ENCODE assay signal across 18 cellular contexts in the genomic region with DNA sequence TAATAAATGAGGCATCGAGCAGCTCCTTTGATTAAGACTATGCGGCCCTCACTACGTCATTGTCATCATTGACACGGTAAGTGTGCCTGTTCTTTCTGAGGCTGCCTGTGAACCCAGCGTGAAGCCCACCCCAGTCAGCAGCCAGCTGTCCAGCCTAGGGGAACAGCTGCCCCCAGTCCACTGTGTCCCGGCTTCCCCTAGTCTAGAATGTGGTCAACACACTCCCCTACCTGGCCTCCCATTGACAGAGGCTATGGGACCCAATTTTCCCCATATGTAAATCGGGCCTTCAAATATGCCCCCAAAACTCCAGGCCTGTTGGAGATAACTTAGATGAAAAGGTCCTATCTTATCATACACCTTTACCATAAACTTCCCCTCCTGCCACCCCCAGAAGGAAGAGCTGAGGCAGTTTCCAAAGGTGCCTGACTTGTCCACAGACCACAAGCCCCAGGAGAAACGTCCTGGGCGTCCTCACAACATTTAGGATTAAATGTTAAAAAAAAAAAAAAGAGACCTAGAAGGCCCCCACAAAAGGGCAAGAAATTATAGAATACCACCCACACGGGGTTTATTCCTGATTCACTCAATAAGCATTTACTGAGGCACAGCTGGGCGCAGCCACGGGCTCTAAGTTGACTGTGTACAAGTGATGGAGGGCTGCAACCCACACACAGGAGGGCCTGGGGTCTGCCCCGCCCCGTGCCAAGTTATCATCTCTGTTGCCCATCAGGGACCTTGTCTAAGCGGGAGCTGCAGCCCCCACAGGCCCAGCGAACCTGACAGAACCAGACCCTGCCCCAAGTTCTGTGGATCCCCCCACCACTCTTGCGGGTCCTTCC.
DNase-seq lines count a peak whose midpoint lies in the region; ATAC-seq and TF ChIP-seq lines count a peak whose summit lies in the region.
"Had no signal": no experiment of that assay in that cellular context is flagged by ENCODE, and none has a peak within 500 bp of the region (broad histone marks: within the 10 kb centered on the region; RNA-seq: fewer than 3 reads in every experiment).

No MANE protein-coding gene starts in this region.

- H3K36me3 ChIP-seq in SJCRH30 (no peaks in the 10 kb centered on the region), suprapubic skin (no peaks in the 10 kb centered on the region), MG63 (no peaks in the 10 kb centered on the region)
- H3K36me3 ChIP-seq in CD4-positive, alpha-beta memory T cell (ENCODE audit: insufficient read depth, low read length) = no peaks in the 10 kb centered on the region
- H3K36me3 ChIP-seq: SJSA1 had no signal

- peak overlapping the region; percentile 24; the same call in 1 of the 2 replicates for H3K27ac ChIP-seq in SJCRH30
- H3K27ac ChIP-seq in suprapubic skin = no peak overlapping the region
- H3K27ac ChIP-seq in CD4-positive, alpha-beta memory T cell (ENCODE audit: low read depth, low read length) = no peak overlapping the region
- H3K27ac ChIP-seq: KMS-11, SJSA1 had no signal

- H3K4me3 Mint-ChIP-seq in activated naive CD4-positive, alpha-beta T cell treated with anti-CD3 and anti-CD28 coated beads, Interleukin-2, amount 10 ng/mL, durations not matched to agents 7 days and 5 days = no peak overlapping the region
- peak overlapping the region in 1 of 8 donors; percentile 64 for H3K4me3 Mint-ChIP-seq in naive B cell
- peak overlapping the region in 2 of 8 donors; percentile 20 to 22 for H3K4me3 Mint-ChIP-seq in CD4-positive, alpha-beta memory T cell
- H3K4me3 Mint-ChIP-seq: activated T-helper 17 cell treated with anti-CD3 and anti-CD28 coated beads, Interleukin-2, amount 50 U/mL, for 72 hours had no signal

- H3K4me3 ChIP-seq in SJCRH30 (peak overlapping the region; percentile 38), suprapubic skin (no peak overlapping the region), MG63 (no peak overlapping the region)
- H3K4me3 ChIP-seq in CD4-positive, alpha-beta memory T cell (ENCODE audit: low read length in 2 of 2) = no peak overlapping the region
- H3K4me3 ChIP-seq: SJSA1 had no signal

- no peak for TF ChIP-seq CTCF in suprapubic skin (IDR thresholded peaks at IDR 0.05)

- intact Hi-C loops in CD4-positive, alpha-beta memory T cell (cut with micrococcal nuclease) = no loop called here

- H3K9me3 Mint-ChIP-seq in activated naive CD4-positive, alpha-beta T cell treated with anti-CD3 and anti-CD28 coated beads, Interleukin-2, amount 10 ng/mL, durations not matched to agents 7 days and 5 days = no peaks in the 10 kb centered on the region
- H3K9me3 Mint-ChIP-seq in naive B cell = no peaks in the 10 kb centered on the region
- peaks cover 0 to 2% (median 0%) of the 10 kb centered on the region in 8 donors for H3K9me3 Mint-ChIP-seq in CD4-positive, alpha-beta memory T cell
- H3K9me3 Mint-ChIP-seq: activated CD4-positive, alpha-beta T cell treated with anti-CD3 and anti-CD28 coated beads, Interleukin-2, amount 10 ng/mL, durations not matched to agents 24 days and 14 days; activated T-helper 17 cell treated with anti-CD3 and anti-CD28 coated beads, Interleukin-2, amount 50 U/mL, for 72 hours; H9; nephron progenitor cell had no signal

- no peak for ATAC-seq in naive B cell (ENCODE audit: low read depth in 2 of 2)
- ATAC-seq: activated T-helper 17 cell treated with anti-CD3 and anti-CD28 coated beads, Interleukin-2, amount 50 U/mL, for 72 hours; PC-3 had no signal

- no peak for TF ChIP-seq EP300 in suprapubic skin (IDR thresholded peaks at IDR 0.05)

- peaks cover 10% of the 10 kb centered on the region for H3K4me1 ChIP-seq in SJCRH30
- H3K4me1 ChIP-seq in suprapubic skin = no peaks in the 10 kb centered on the region
- H3K4me1 ChIP-seq in CD4-positive, alpha-beta memory T cell (ENCODE audit: insufficient read depth, low read length) = peaks cover 42% of the 10 kb centered on the region

- WGBS in suprapubic skin = 88% methylated on average over 17 of the region's 17 CpGs

- TF ChIP-seq POLR2A in suprapubic skin (IDR thresholded peaks at IDR 0.05) = no peak

- H3K9me3 ChIP-seq in SJCRH30 (replicated peaks) (no peaks in the 10 kb centered on the region), suprapubic skin (no peaks in the 10 kb centered on the region), MG63 (no peaks in the 10 kb centered on the region)
- no peaks in the 10 kb centered on the region for H3K9me3 ChIP-seq in CD4-positive, alpha-beta memory T cell (ENCODE audit: control insufficient read depth in 1 of 2, low read length in 2 of 2)
- H3K9me3 ChIP-seq: SJSA1 had no signal

- peaks cover 44% of the 10 kb centered on the region for H3K4me1 Mint-ChIP-seq in activated naive CD4-positive, alpha-beta T cell treated with anti-CD3 and anti-CD28 coated beads, Interleukin-2, amount 10 ng/mL, durations not matched to agents 7 days and 5 days
- H3K4me1 Mint-ChIP-seq in naive B cell = peaks cover 30 to 63% (median 43%) of the 10 kb centered on the region in 3 donors
- H3K4me1 Mint-ChIP-seq in CD4-positive, alpha-beta memory T cell = peaks cover 23 to 46% (median 35%) of the 10 kb centered on the region in 4 donors

- peaks cover 31% of the 10 kb centered on the region for H3K27me3 Mint-ChIP-seq in activated naive CD4-positive, alpha-beta T cell treated with anti-CD3 and anti-CD28 coated beads, Interleukin-2, amount 10 ng/mL, durations not matched to agents 7 days and 5 days
- no peaks in the 10 kb centered on the region for H3K27me3 Mint-ChIP-seq in naive B cell
- no peaks in the 10 kb centered on the region for H3K27me3 Mint-ChIP-seq in CD4-positive, alpha-beta memory T cell
- H3K27me3 Mint-ChIP-seq: activated T-helper 17 cell treated with anti-CD3 and anti-CD28 coated beads, Interleukin-2, amount 50 U/mL, for 72 hours had no signal

- peak; percentile 16 for DNase-seq in activated naive CD4-positive, alpha-beta T cell treated with anti-CD3 and anti-CD28 coated beads, Interleukin-2, amount 10 ng/mL, durations not matched to agents 7 days and 5 days
- no peak for DNase-seq in activated naive CD4-positive, alpha-beta T cell treated with Interleukin-2 at 50 U/mL for 16 hours
- DNase-seq in SJCRH30 (peak; percentile 65 to 72), naive B cell (no peak), suprapubic skin (ENCODE audit: low spot score in 2 of 2) (peak; percentile 28 to 57), MG63 (no peak), SK-N-DZ (ENCODE audit: low spot score) (no peak)
- DNase-seq in CD4-positive, alpha-beta memory T cell = no peak
- DNase-seq: activated CD4-positive, alpha-beta T cell treated with anti-CD3 and anti-CD28 coated beads, Interleukin-2, amount 10 ng/mL, durations not matched to agents 24 days and 14 days; NCI-H1092 treated with DMSO at 0.1 percent for 48 hours; NCI-H526 treated with DMSO at 0.1 percent for 48 hours; PC-3; substantia nigra had no signal

- POLR2A ChIA-PET in CD4-positive, alpha-beta memory T cell (lab: Charles Lee; ENCODE audit: partially characterized antibody) = interaction anchor here (0.6 kb wide), 1 partner anchor 34 kb away, joined by 3 read pairs; no protein-coding TSS in a partner anchor

- no peaks in the 10 kb centered on the region for H3K27me3 ChIP-seq in SJCRH30
- H3K27me3 ChIP-seq in suprapubic skin = peaks cover 3% of the 10 kb centered on the region
- no peaks in the 10 kb centered on the region for H3K27me3 ChIP-seq in MG63
- no peaks in the 10 kb centered on the region for H3K27me3 ChIP-seq in CD4-positive, alpha-beta memory T cell (ENCODE audit: insufficient read depth, low read length)

- no peak overlapping the region for H3K27ac Mint-ChIP-seq in activated naive CD4-positive, alpha-beta T cell treated with anti-CD3 and anti-CD28 coated beads, Interleukin-2, amount 10 ng/mL, durations not matched to agents 7 days and 5 days
- H3K27ac Mint-ChIP-seq in naive B cell = peak overlapping the region in 4 of 6 donors; percentile 38 to 99 (median 80)
- peak overlapping the region in 3 of 7 donors; percentile 57 to 70 (median 61) for H3K27ac Mint-ChIP-seq in CD4-positive, alpha-beta memory T cell
- H3K27ac Mint-ChIP-seq: activated CD4-positive, alpha-beta T cell treated with anti-CD3 and anti-CD28 coated beads, Interleukin-2, amount 10 ng/mL, durations not matched to agents 24 days and 14 days; activated T-helper 17 cell treated with anti-CD3 and anti-CD28 coated beads, Interleukin-2, amount 50 U/mL, for 72 hours; H9; nephron progenitor cell had no signal

- CTCF ChIA-PET in activated naive CD4-positive, alpha-beta T cell treated with anti-CD3 and anti-CD28 coated beads, Interleukin-2, amount 10 ng/mL, durations not matched to agents 7 days and 5 days (lab: Charles Lee) = interaction anchor here (1.2 to 6.0 kb wide), 4 partner anchors 17 to 149 kb away, joined by 6 to 29 read pairs (median 20); no protein-coding TSS in a partner anchor
- CTCF ChIA-PET in CD4-positive, alpha-beta memory T cell (lab: Charles Lee; ENCODE audit: partially characterized antibody) = interaction anchor here (1.1 to 12.5 kb wide), 4 partner anchors 13 to 29 kb away, joined by 3 to 122 read pairs (median 26); no protein-coding TSS in a partner anchor

- no peaks in the 10 kb centered on the region for H3K36me3 Mint-ChIP-seq in activated naive CD4-positive, alpha-beta T cell treated with anti-CD3 and anti-CD28 coated beads, Interleukin-2, amount 10 ng/mL, durations not matched to agents 7 days and 5 days
- H3K36me3 Mint-ChIP-seq in naive B cell = no peaks in the 10 kb centered on the region
- no peaks in the 10 kb centered on the region for H3K36me3 Mint-ChIP-seq in CD4-positive, alpha-beta memory T cell

Comparison
In these comparisons a context has a peak if more than half of its experiments do, and no peak if none do; other contexts are left out.
1. DNase-seq: peak in activated naive CD4-positive, alpha-beta T cell treated with anti-CD3 and anti-CD28 coated beads, Interleukin-2, amount 10 ng/mL, durations not matched to agents 7 days and 5 days (single experiment), SJCRH30 (2 of 2) and suprapubic skin (2 of 2); none in activated naive CD4-positive, alpha-beta T cell treated with Interleukin-2 at 50 U/mL for 16 hours (single experiment), naive B cell (single experiment), MG63 (single experiment), CD4-positive, alpha-beta memory T cell (0 of 5) and SK-N-DZ (single experiment).